In the genomic region with DNA sequence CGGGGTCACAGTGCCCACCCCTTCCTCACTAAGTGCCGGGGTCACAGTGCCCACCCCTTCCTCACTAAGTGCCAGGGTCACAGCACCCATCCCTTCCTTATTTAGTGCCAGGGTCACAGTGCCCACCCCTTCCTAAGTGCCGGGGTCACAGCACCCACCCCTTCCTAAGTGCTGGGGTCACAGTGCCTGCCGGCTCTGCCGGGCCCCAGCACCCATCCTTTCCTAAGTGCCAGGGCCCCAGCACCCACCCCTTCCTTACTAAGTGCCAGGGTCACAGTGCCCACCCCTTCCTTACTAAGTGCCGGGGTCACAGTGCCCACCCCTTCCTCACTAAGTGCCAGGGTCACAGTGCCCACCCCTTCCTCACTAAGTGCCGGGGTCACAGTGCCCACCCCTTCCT, we compare ENCODE assay signal across 8 cellular contexts. TPM values are rescaled to one million over a fixed set of nuclear protein-coding genes. Genes with fewer than 3 reads are reported as not detected.
DNase-seq lines count a peak whose midpoint lies in the region; ATAC-seq, FAIRE-seq and TF ChIP-seq lines count a peak whose summit lies in the region.
"Not testable (repeated sequence)": the region's sequence is repeated elsewhere in the genome, so short reads cannot be mapped to it uniquely, and the experiment has no call there.
"Had no signal": no experiment of that assay in that cellular context is flagged by ENCODE, and none has a peak within 500 bp of the region (broad histone marks: within the 10 kb centered on the region; RNA-seq: fewer than 3 reads in every experiment).

No MANE protein-coding gene starts in this region.

- H3K27me3 ChIP-seq in RWPE2 (ENCODE audit: insufficient read depth, poor library complexity, severe bottlenecking); colonic mucosa; lower lobe of right lung (ENCODE audit: low read depth); pancreas; suprapubic skin: not testable (repeated sequence)

- not testable (repeated sequence) for TF ChIP-seq POLR2A in suprapubic skin (IDR thresholded peaks at IDR 0.05)

- TF ChIP-seq CTCF in RWPE2 (IDR thresholded peaks at IDR 0.05; ENCODE audit: poor library complexity, severe bottlenecking); colonic mucosa (IDR thresholded peaks at IDR 0.05); lower lobe of right lung (IDR thresholded peaks at IDR 0.05); pancreas (IDR thresholded peaks at IDR 0.05); suprapubic skin (IDR thresholded peaks at IDR 0.05): not testable (repeated sequence)

- ATAC-seq in RWPE2 (ENCODE audit: low read depth); activated T-cell treated with anti-CD3 and anti-CD28 coated beads, Interleukin-2, amount 50 U/mL, for 4 hours; left ventricle myocardium superior; lower lobe of right lung; pancreas: not testable (repeated sequence)

- H3K4me1 ChIP-seq in RWPE2 (ENCODE audit: insufficient read depth, poor library complexity, severe bottlenecking); colonic mucosa; lower lobe of right lung; pancreas; suprapubic skin: not testable (repeated sequence)

- H3K9me3 ChIP-seq in RWPE2 (ENCODE audit: severe bottlenecking); colonic mucosa; lower lobe of right lung; pancreas; suprapubic skin: not testable (repeated sequence)

- intact Hi-C loops in colonic mucosa (cut with DNase I) = loop anchor here (5.0 kb wide), 1 partner anchor 94 kb away; no protein-coding TSS in a partner anchor
- intact Hi-C loops in left ventricle myocardium superior (cut with micrococcal nuclease); lower lobe of right lung (cut with DNase I): not testable (repeated sequence)
- intact Hi-C loops in pancreas (cut with DNase I) = loop anchor here (5.0 to 10.0 kb wide), 3 partner anchors 79 to 89 kb away; no protein-coding TSS in a partner anchor

- H3K4me3 ChIP-seq in RWPE2 (ENCODE audit: severe bottlenecking); colonic mucosa; lower lobe of right lung; pancreas; suprapubic skin: not testable (repeated sequence)

- DNase-seq in RWPE2 (ENCODE audit: low spot score) (peak; percentile 29), colonic mucosa (peak; percentile 3), left ventricle myocardium superior (peak; percentile 12), lower lobe of right lung (peak; percentile 19), pancreas (peak in 4 of 6 donors; percentile 4 to 41 (median 13)), suprapubic skin (ENCODE audit: low spot score in 2 of 2) (peak; percentile 18 to 51)
- DNase-seq in activated T-cell treated with anti-CD3 and anti-CD28 coated beads, Interleukin-2, amount 50 U/mL, for 4 hours = peak; percentile 0

- WGBS in pancreas, 2 donors = 82 to 89% methylated on average over 5 to 7 of the region's 7 CpGs
- WGBS in suprapubic skin = 85% methylated on average over 7 of the region's 7 CpGs

- H3K27ac ChIP-seq in RWPE2 (ENCODE audit: poor library complexity, severe bottlenecking); colonic mucosa; lower lobe of right lung; pancreas; suprapubic skin: not testable (repeated sequence)

- H3K36me3 Mint-ChIP-seq in activated T-cell treated with anti-CD3 and anti-CD28 coated beads, Interleukin-2, amount 50 U/mL, for 4 hours (ENCODE audit: insufficient read depth) = not testable (repeated sequence)

- H3K36me3 ChIP-seq in RWPE2 (ENCODE audit: low read depth); colonic mucosa; lower lobe of right lung; pancreas; suprapubic skin: not testable (repeated sequence)

- H3K4me3 Mint-ChIP-seq in activated T-cell treated with anti-CD3 and anti-CD28 coated beads, Interleukin-2, amount 50 U/mL, for 4 hours = not testable (repeated sequence)

- H3K27me3 Mint-ChIP-seq in activated T-cell treated with anti-CD3 and anti-CD28 coated beads, Interleukin-2, amount 50 U/mL, for 4 hours (ENCODE audit: low read depth) = not testable (repeated sequence)

- not testable (repeated sequence) for H3K4me1 Mint-ChIP-seq in activated T-cell treated with anti-CD3 and anti-CD28 coated beads, Interleukin-2, amount 50 U/mL, for 4 hours (ENCODE audit: low read depth)

- not testable (repeated sequence) for H3K9ac ChIP-seq in colonic mucosa (ENCODE audit: low read depth in 2 of 2, low read length in 2 of 2)

- not testable (repeated sequence) for H3K9me3 Mint-ChIP-seq in activated T-cell treated with anti-CD3 and anti-CD28 coated beads, Interleukin-2, amount 50 U/mL, for 4 hours

- FAIRE-seq in pancreas (lab: Jason Lieb, UNC) = not testable (repeated sequence)

- not testable (repeated sequence) for TF ChIP-seq EP300 in suprapubic skin (IDR thresholded peaks at IDR 0.05)

RNA-seq across cellular contexts. Expression of gene ZDHHC11, which starts 9.8 kb away (rescaled TPM):
- 1 to 10 TPM; 6.0 to 7.0 (median 6.2) TPM for total RNA-seq in activated T-cell treated with anti-CD3 and anti-CD28 coated beads, Interleukin-2, amount 50 U/mL, for 4 hours
- total RNA-seq in colonic mucosa (1 to 10 TPM; 2.9 to 7.8 TPM), left ventricle myocardium superior (40.1 TPM), lower lobe of right lung (28.7 TPM), pancreas (10 to 100 TPM in 2 of 6 donors, 1 to 10 TPM in 4; 3.6 to 11.0 (median 7.8) TPM), suprapubic skin (10 to 100 TPM in 2 of 4 donors, 1 to 10 TPM in 2; 7.5 to 81.5 (median 22.6) TPM)
- polyA plus RNA-seq in pancreas = 10 to 100 TPM in 1 of 2 donors, 1 to 10 TPM in 1; 5.4 to 18.1 TPM

RNA-seq across cellular contexts. Expression of gene BRD9, which starts 51.6 kb away (rescaled TPM):
- 10 to 100 TPM; 60.9 to 67.7 (median 64.6) TPM for total RNA-seq in activated T-cell treated with anti-CD3 and anti-CD28 coated beads, Interleukin-2, amount 50 U/mL, for 4 hours
- 10 to 100 TPM; 22.3 to 41.8 TPM for total RNA-seq in colonic mucosa
- 26.1 TPM for total RNA-seq in left ventricle myocardium superior
- total RNA-seq in lower lobe of right lung = 37.7 TPM
- 10 to 100 TPM; 11.3 to 21.7 (median 16.8) TPM for total RNA-seq in pancreas
- polyA plus RNA-seq in pancreas = 10 to 100 TPM; 29.1 to 38.5 TPM
- 10 to 100 TPM; 25.2 to 73.0 (median 38.8) TPM for total RNA-seq in suprapubic skin

RNA-seq across cellular contexts. Expression of gene TRIP13, which starts 51.6 kb away (rescaled TPM):
- total RNA-seq in activated T-cell treated with anti-CD3 and anti-CD28 coated beads, Interleukin-2, amount 50 U/mL, for 4 hours = 10 to 100 TPM; 11.2 to 21.5 (median 18.5) TPM
- total RNA-seq in colonic mucosa (10 to 100 TPM in 1 of 2 donors, 1 to 10 TPM in 1; 5.8 to 18.1 TPM), left ventricle myocardium superior (0.32 TPM), lower lobe of right lung (1.0 TPM), pancreas (1 to 10 TPM in 1 of 6 donors, under 1 TPM in 4, not detected in 1; 0.31 to 1.2 (median 0.81) TPM), suprapubic skin (1 to 10 TPM; 1.1 to 3.7 (median 1.6) TPM)
- polyA plus RNA-seq in pancreas = under 1 TPM; 0.38 to 0.45 TPM

RNA-seq across cellular contexts. Expression of gene ZDHHC11B, which starts 56.5 kb away (rescaled TPM):
- under 1 TPM; 0.21 to 0.66 (median 0.30) TPM for total RNA-seq in activated T-cell treated with anti-CD3 and anti-CD28 coated beads, Interleukin-2, amount 50 U/mL, for 4 hours
- 1 to 10 TPM; 1.4 to 2.4 TPM for total RNA-seq in colonic mucosa
- 20.0 TPM for total RNA-seq in left ventricle myocardium superior
- 14.9 TPM for total RNA-seq in lower lobe of right lung
- total RNA-seq in pancreas = 1 to 10 TPM; 2.8 to 7.5 (median 5.0) TPM
- 10 to 100 TPM in 1 of 2 donors, 1 to 10 TPM in 1; 6.6 to 19.9 TPM for polyA plus RNA-seq in pancreas
- total RNA-seq in suprapubic skin = 10 to 100 TPM in 3 of 4 donors, 1 to 10 TPM in 1; 9.3 to 35.2 (median 19.4) TPM
- polyA plus RNA-seq: AG04450 had no signal
